In genomic region chr2:69998761-69999160, GRCh38 we compare ENCODE assay signal across 20 cellular contexts.
"Had no signal": no experiment of that assay in that cellular context is flagged by ENCODE, and none has a peak within 500 bp of the region (broad histone marks: within the 10 kb centered on the region; RNA-seq: fewer than 3 reads in every experiment).

No MANE protein-coding gene starts in this region.

- H3K27me3 Mint-ChIP-seq: naive thymus-derived CD8-positive, alpha-beta T cell; stimulated activated naive CD8-positive, alpha-beta T cell treated with anti-CD3 and anti-CD28 coated beads, Interleukin-15, Interleukin-2, amounts not matched to agents 100 ng/mL and 50 ng/mL, for 24 hours had no signal

- DNase-seq: activated CD4-positive, alpha-beta T cell treated with anti-CD3 and anti-CD28 coated beads for 1 hour; activated naive CD4-positive, alpha-beta T cell treated with anti-CD3 and anti-CD28 coated beads, Interleukin-2, amount 50 U/mL, for 16 hours; activated T-cell treated with anti-CD3 and anti-CD28 coated beads, Interleukin-2, amount 50 U/mL, for 1 hour; brain microvascular endothelial cell; central memory CD4-positive, alpha-beta T cell; gastrocnemius medialis; immature natural killer cell; mesenchymal stem cell; naive thymus-derived CD8-positive, alpha-beta T cell; psoas muscle; right cardiac atrium; stimulated activated CD4-positive, alpha-beta T cell treated with anti-CD3 and anti-CD28 coated beads, Interleukin-15, amount 100 ng/mL, for 24 hours; stimulated activated CD4-positive, alpha-beta T cell treated with anti-CD3 and anti-CD28 coated beads, Interleukin-2, amount 100 ng/mL, for 48 hours; SW 1271; T-helper 2 cell; upper lobe of left lung had no signal

- H3K36me3 ChIP-seq: brain microvascular endothelial cell, ovary had no signal

- H3K27ac ChIP-seq: brain microvascular endothelial cell, gastrocnemius medialis, ovary, psoas muscle, upper lobe of left lung, VCaP had no signal

- H3K27me3 ChIP-seq: brain microvascular endothelial cell, gastrocnemius medialis, ovary, upper lobe of left lung had no signal

- H3K4me3 ChIP-seq: gastrocnemius medialis, ovary, psoas muscle, skin epidermis, upper lobe of left lung had no signal

- H3K9me3 ChIP-seq: gastrocnemius medialis, ovary, psoas muscle, upper lobe of left lung had no signal

- H3K27ac Mint-ChIP-seq: stimulated activated naive CD8-positive, alpha-beta T cell treated with anti-CD3 and anti-CD28 coated beads, Interleukin-15, Interleukin-2, amounts not matched to agents 100 ng/mL and 50 ng/mL, for 24 hours had no signal

- ATAC-seq: gastrocnemius medialis; naive thymus-derived CD8-positive, alpha-beta T cell; psoas muscle; right cardiac atrium had no signal

- H3K4me1 ChIP-seq: psoas muscle had no signal

- H3K9me3 Mint-ChIP-seq: immature natural killer cell; naive thymus-derived CD8-positive, alpha-beta T cell; stimulated activated naive CD8-positive, alpha-beta T cell treated with anti-CD3 and anti-CD28 coated beads, Interleukin-15, Interleukin-2, amounts not matched to agents 100 ng/mL and 50 ng/mL, for 24 hours had no signal

- H3K4me3 Mint-ChIP-seq: immature natural killer cell; naive thymus-derived CD8-positive, alpha-beta T cell; stimulated activated naive CD8-positive, alpha-beta T cell treated with anti-CD3 and anti-CD28 coated beads, Interleukin-15, Interleukin-2, amounts not matched to agents 100 ng/mL and 50 ng/mL, for 24 hours had no signal
